ENCODE assay signal across 8 cellular contexts in the genomic region with DNA sequence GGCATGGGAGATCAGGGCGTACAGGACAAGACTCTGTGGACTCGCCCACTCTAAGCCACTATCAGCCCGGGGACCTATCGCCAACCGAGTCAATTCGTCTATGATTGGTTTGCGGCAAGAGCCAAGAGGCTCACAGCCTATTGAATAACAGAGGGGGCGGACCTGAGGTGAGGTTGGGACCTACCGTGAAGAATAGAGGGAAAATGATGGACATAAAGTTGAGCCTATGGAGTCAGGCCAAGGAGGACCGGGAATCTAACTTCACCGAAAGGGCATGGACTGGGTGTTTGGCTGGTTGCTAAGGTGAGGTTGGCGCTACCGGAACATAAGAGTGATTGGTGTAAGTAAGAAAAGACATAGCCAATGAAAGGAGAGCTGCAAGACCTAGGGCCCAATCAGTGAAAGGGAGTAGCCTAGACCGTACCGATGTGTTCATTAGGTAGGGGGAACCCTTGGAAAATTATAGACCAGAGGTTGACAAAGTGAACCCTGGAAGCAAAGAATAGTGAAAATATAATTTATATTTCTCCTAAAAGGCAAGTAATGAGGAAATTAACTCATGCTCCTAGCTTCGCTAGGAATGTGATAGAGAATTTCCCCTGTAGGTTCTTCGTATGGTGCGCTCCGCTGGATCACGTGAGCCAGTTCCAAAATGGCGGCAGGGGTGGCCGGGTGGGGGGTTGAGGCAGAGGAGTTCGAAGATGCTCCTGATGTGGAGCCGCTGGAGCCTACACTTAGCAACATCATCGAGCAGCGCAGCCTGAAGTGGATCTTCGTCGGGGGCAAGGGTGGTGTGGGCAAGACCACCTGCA. TPM values are rescaled to one million over a fixed set of nuclear protein-coding genes. Genes with fewer than 3 reads are reported as not detected.
DNase-seq lines count a peak whose midpoint lies in the region; ATAC-seq and TF ChIP-seq lines count a peak whose summit lies in the region.

A gene (plus strand): TSS at position 644 of the 812 bp plus-strand sequence. CDS start 9 bp downstream, at position 653.

- no peaks in the 10 kb centered on the region for H3K36me3 ChIP-seq in kidney epithelial cell (ENCODE audit: control insufficient read depth, insufficient read depth, low read length)

- H3K4me3 ChIP-seq in AG10803 (ENCODE audit: low read length): peak within 1 kb of the TSS; percentile 98
- H3K4me3 ChIP-seq in choroid plexus epithelial cell (ENCODE audit: low read depth, low read length): peak within 1 kb of the TSS; percentile 98
- H3K4me3 ChIP-seq in kidney epithelial cell (ENCODE audit: low read depth, low read length): peak within 1 kb of the TSS; percentile 91

- DNase-seq in AG10803 (ENCODE audit: low read depth): peak; percentile 100
- peak; percentile 100 for DNase-seq in NCI-H446 treated with DMSO at 0.1 percent for 48 hours (lab: John Stamatoyannopoulos, UW)
- peak; percentile 62 for DNase-seq in activated CD4-positive, alpha-beta T cell treated with anti-CD3 and anti-CD28 coated beads for 1 hour
- peak; percentile 100 for DNase-seq in choroid plexus epithelial cell (ENCODE audit: low read depth)
- DNase-seq in kidney epithelial cell (ENCODE audit: low read depth): peak; percentile 100
- peak; percentile 69 to 74 for DNase-seq in stimulated activated CD4-positive, alpha-beta T cell treated with anti-CD3 and anti-CD28 coated beads, Interleukin-15, amount 100 ng/mL, for 48 hours (ENCODE audit: low read depth in 2 of 2)

- no peaks in the 10 kb centered on the region for H3K27me3 ChIP-seq in kidney epithelial cell (ENCODE audit: control insufficient read depth, insufficient read depth, low read length)

- peak; percentile 70 for ATAC-seq in GM19035 (IDR thresholded peaks at IDR 0.05; ENCODE audit: unreplicated experiment)
- ATAC-seq in HG03354 (IDR thresholded peaks at IDR 0.05; ENCODE audit: poor library complexity, severe bottlenecking, unreplicated experiment): peak; percentile 78

- TF ChIP-seq CTCF in AG10803 (conservative IDR thresholded peaks at IDR 0.05; ENCODE audit: low read length) (no peak), choroid plexus epithelial cell (conservative IDR thresholded peaks at IDR 0.05; ENCODE audit: low read depth, low read length) (no peak), kidney epithelial cell (IDR thresholded peaks at IDR 0.05; ENCODE audit: insufficient read depth, low read length, poor library complexity, severe bottlenecking) (no peak)

RNA-seq across cellular contexts. Expression of the gene that starts here (rescaled TPM):
- total RNA-seq in kidney epithelial cell: 146 and 148 TPM in 2 replicates

Comparison
In these comparisons a context has a peak if more than half of its experiments do, and no peak if none do; other contexts are left out.
1. Peak in every context shown above with its lines: DNase-seq, ATAC-seq and H3K4me3 ChIP-seq.